In genomic region chr1:154747380-154747779, GRCh38 we compare ENCODE assay signal across 12 cellular contexts.
DNase-seq lines count a peak whose midpoint lies in the region; ATAC-seq and TF ChIP-seq lines count a peak whose summit lies in the region.
"Had no signal": no experiment of that assay in that cellular context is flagged by ENCODE, and none has a peak within 500 bp of the region (broad histone marks: within the 10 kb centered on the region; RNA-seq: fewer than 3 reads in every experiment).

No MANE protein-coding gene starts in this region.

- no peaks in the 10 kb centered on the region for H3K27me3 ChIP-seq in thymus (ENCODE audit: control insufficient read depth, insufficient read depth)

- no peak for DNase-seq in activated naive CD4-positive, alpha-beta T cell treated with anti-CD3 and anti-CD28 coated beads, Interleukin-2, amount 50 U/mL, for 16 hours
- no peak for DNase-seq in activated T-cell treated with anti-CD3 and anti-CD28 coated beads, Interleukin-2, amount 50 U/mL, for 72 hours
- DNase-seq in islet precursor cell, result peak; percentile 28
- no peak for DNase-seq in activated CD8-positive, alpha-beta memory T cell treated with anti-CD3 and anti-CD28 coated beads for 24 hours
- DNase-seq: activated CD4-positive, CD25-positive, alpha-beta regulatory T cell; H7; NCI-H1105; SIG-M5 had no signal

- peak overlapping the region; percentile 21 for H3K4me3 ChIP-seq in thymus (ENCODE audit: low read length)

- TF ChIP-seq POLR2A in GM18505 (IDR thresholded peaks at IDR 0.05; ENCODE audit: borderline replicate concordance, extremely low read depth, insufficient read depth, insufficient read length), result no peak

- H3K27ac ChIP-seq in thymus (ENCODE audit: low read depth), result peak overlapping the region; percentile 77

- no peak for ATAC-seq in activated T-cell treated with anti-CD3 and anti-CD28 coated beads, Interleukin-2, amount 50 U/mL, for 72 hours (replicated peaks in 1 of 2)
- ATAC-seq in GM18505 (IDR thresholded peaks at IDR 0.05; ENCODE audit: unreplicated experiment) (no peak), HG03108 (IDR thresholded peaks at IDR 0.05; ENCODE audit: unreplicated experiment) (no peak)

- H3K4me3 Mint-ChIP-seq in activated naive CD4-positive, alpha-beta T cell treated with anti-CD3 and anti-CD28 coated beads, Interleukin-2, amount 50 U/mL, for 24 hours, result peak overlapping the region; percentile 92
- H3K4me3 Mint-ChIP-seq in activated T-cell treated with anti-CD3 and anti-CD28 coated beads, Interleukin-2, amount 50 U/mL, for 72 hours, result peak overlapping the region; percentile 82

- H3K4me1 Mint-ChIP-seq in activated naive CD4-positive, alpha-beta T cell treated with anti-CD3 and anti-CD28 coated beads, Interleukin-2, amount 50 U/mL, for 24 hours, result peaks cover 70% of the 10 kb centered on the region
- H3K4me1 Mint-ChIP-seq in activated T-cell treated with anti-CD3 and anti-CD28 coated beads, Interleukin-2, amount 50 U/mL, for 72 hours (ENCODE audit: low read depth), result peaks cover 89% of the 10 kb centered on the region

- no peaks in the 10 kb centered on the region for H3K36me3 Mint-ChIP-seq in activated naive CD4-positive, alpha-beta T cell treated with anti-CD3 and anti-CD28 coated beads, Interleukin-2, amount 50 U/mL, for 24 hours
- H3K36me3 Mint-ChIP-seq in activated T-cell treated with anti-CD3 and anti-CD28 coated beads, Interleukin-2, amount 50 U/mL, for 72 hours (ENCODE audit: insufficient read depth in 2 of 2), result peaks cover 0 to 2% of the 10 kb centered on the region in 2 donors

- whole genome bisulfite sequencing in thymus, result 42% methylated on average over 7 of the region's 7 CpGs

- H3K27me3 Mint-ChIP-seq in activated naive CD4-positive, alpha-beta T cell treated with anti-CD3 and anti-CD28 coated beads, Interleukin-2, amount 50 U/mL, for 24 hours, result no peaks in the 10 kb centered on the region
- peaks cover 9% of the 10 kb centered on the region for H3K27me3 Mint-ChIP-seq in activated T-cell treated with anti-CD3 and anti-CD28 coated beads, Interleukin-2, amount 50 U/mL, for 72 hours (ENCODE audit: low read depth)

- H3K4me1 ChIP-seq in thymus (ENCODE audit: control insufficient read depth, insufficient read depth, low read length), result peaks cover 58% of the 10 kb centered on the region

- no peaks in the 10 kb centered on the region for H3K9me3 ChIP-seq in thymus (ENCODE audit: control insufficient read depth)

- no peaks in the 10 kb centered on the region for H3K9me3 Mint-ChIP-seq in activated naive CD4-positive, alpha-beta T cell treated with anti-CD3 and anti-CD28 coated beads, Interleukin-2, amount 50 U/mL, for 24 hours
- H3K9me3 Mint-ChIP-seq in activated T-cell treated with anti-CD3 and anti-CD28 coated beads, Interleukin-2, amount 50 U/mL, for 72 hours, result no peaks in the 10 kb centered on the region

- no peaks in the 10 kb centered on the region for H3K36me3 ChIP-seq in thymus (ENCODE audit: control insufficient read depth, insufficient read depth)

- peak overlapping the region; percentile 97 for H3K27ac Mint-ChIP-seq in activated naive CD4-positive, alpha-beta T cell treated with anti-CD3 and anti-CD28 coated beads, Interleukin-2, amount 50 U/mL, for 24 hours
- H3K27ac Mint-ChIP-seq in activated T-cell treated with anti-CD3 and anti-CD28 coated beads, Interleukin-2, amount 50 U/mL, for 72 hours, result peak overlapping the region; percentile 85
